Comparison of ENCODE assay signal across 29 cellular contexts in genomic region chr9:84557751-84558150, GRCh38.
"Had no signal": no experiment of that assay in that cellular context is flagged by ENCODE, and none has a peak within 500 bp of the region (broad histone marks: within the 10 kb centered on the region; RNA-seq: fewer than 3 reads in every experiment).

No MANE protein-coding gene starts in this region.

- FAIRE-seq: endothelial cell of umbilical vein had no signal

- H3K36me3 ChIP-seq: adrenal gland, ascending aorta, left lung, lower lobe of right lung, right lobe of liver, stomach, tibial artery, WERI-Rb-1 had no signal

- H3K27ac ChIP-seq: adrenal gland, ascending aorta, left lung, lower lobe of right lung, right lobe of liver, skin epidermis, stomach, tibial artery, WERI-Rb-1 had no signal

- DNase-seq: activated CD4-positive, alpha-beta T cell treated with anti-CD3 and anti-CD28 coated beads for 48 hours; activated CD4-positive, alpha-beta T cell treated with anti-CD3 and anti-CD28 coated beads, Interleukin-2, amount 50 U/mL, for 48 hours; activated CD8-positive, alpha-beta memory T cell treated with anti-CD3 and anti-CD28 coated beads for 24 hours; activated effector memory CD4-positive, alpha-beta T cell treated with anti-CD3 and anti-CD28 coated beads, Interleukin-2, amount 50 U/mL, for 16 hours; activated naive CD4-positive, alpha-beta T cell treated with anti-CD3 and anti-CD28 coated beads for 36 hours; activated naive CD8-positive, alpha-beta T cell treated with anti-CD3 and anti-CD28 coated beads for 36 hours; activated T-cell treated with anti-CD3 and anti-CD28 coated beads, Interleukin-2, amount 50 U/mL, for 1 hour; adrenal gland; caudate nucleus; foreskin fibroblast; left lung; lower lobe of right lung; midbrain; naive thymus-derived CD8-positive, alpha-beta T cell; right lobe of liver; stimulated activated CD4-positive, alpha-beta T cell treated with anti-CD3 and anti-CD28 coated beads, Interleukin-1b, Interleukin-23, amount 100 ng/mL, for 48 hours; stimulated activated CD4-positive, alpha-beta T cell treated with anti-CD3 and anti-CD28 coated beads, Interleukin-4, amount 100 ng/mL, for 4 hours; stimulated activated CD8-positive, alpha-beta memory T cell treated with anti-CD3 and anti-CD28 coated beads, Interleukin-4, amount 100 ng/mL, for 48 hours; stomach; SW 1271; T1000; tibial artery; WERI-Rb-1 had no signal

- H3K4me3 ChIP-seq: adrenal gland, ascending aorta, left lung, lower lobe of right lung, right lobe of liver, skin epidermis, stomach, tibial artery had no signal

- H3K9me3 ChIP-seq: adrenal gland, ascending aorta, left lung, lower lobe of right lung, right lobe of liver, stomach, tibial artery had no signal

- H3K27me3 ChIP-seq: adrenal gland, ascending aorta, left lung, right lobe of liver, stomach, tibial artery had no signal

- ATAC-seq: activated CD4-positive, CD25-positive, alpha-beta regulatory T cell treated with anti-CD3 and anti-CD28 coated beads, Interleukin-2, amount 50 U/mL, for 24 hours; esophagus mucosa; left lung; lower lobe of right lung; naive thymus-derived CD8-positive, alpha-beta T cell; right lobe of liver; stimulated activated memory B cell treated with anti-CD40 and anti-IgM and Interleukin-4, amounts not matched to agents 10 μg/mL and 1 μg/mL and 100 μg/mL, for 72 hours had no signal

- H3K4me1 ChIP-seq: adrenal gland, ascending aorta, left lung, lower lobe of right lung, right lobe of liver, stomach, tibial artery had no signal
